2 cellular contexts compared by ENCODE assay signal in the genomic region with DNA sequence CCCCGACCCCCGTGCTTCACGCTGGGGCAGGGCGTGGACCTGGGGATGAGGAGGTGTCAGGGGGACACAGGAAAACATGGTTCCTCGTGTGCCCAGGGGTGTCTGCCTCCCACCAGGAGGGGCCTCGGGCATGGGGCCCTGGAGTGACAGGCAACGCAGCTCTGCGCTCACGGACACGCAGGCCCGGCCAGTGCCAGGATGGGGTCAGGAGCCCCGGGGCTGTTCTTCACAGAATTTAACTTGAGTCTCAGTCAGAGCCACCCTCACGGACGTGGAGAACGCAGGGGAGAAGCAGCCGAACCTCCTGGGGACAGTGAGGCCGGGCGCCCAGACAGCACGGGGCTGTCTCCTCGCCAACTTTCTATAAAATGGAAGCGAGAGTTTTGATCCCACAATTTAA.
TF ChIP-seq lines count a peak whose summit lies in the region.

No MANE protein-coding gene starts in this region.

TF ChIP-seq in SK-N-SH, 30 proteins besides CTCF, POLR2A, EP300 and RAD21 (continued from another document):
- no peak for TF ChIP-seq NFIC (IDR thresholded peaks at IDR 0.05; ENCODE audit: borderline replicate concordance)
- no peak for TF ChIP-seq RFX5 (IDR thresholded peaks at IDR 0.05; ENCODE audit: low read length)
- no peak for TF ChIP-seq JUND (IDR thresholded peaks at IDR 0.05)
- no peak for TF ChIP-seq MEF2A (IDR thresholded peaks at IDR 0.05; ENCODE audit: borderline replicate concordance, low read depth)
- TF ChIP-seq RCOR1 (IDR thresholded peaks at IDR 0.05; ENCODE audit: low read length), result no peak

TF ChIP-seq in SK-N-SH treated with all-trans-retinoic acid at 6 μM for 48 hours, 23 proteins besides CTCF, POLR2A, EP300 and RAD21 (continued from another document):
- TF ChIP-seq, protein P1, sequence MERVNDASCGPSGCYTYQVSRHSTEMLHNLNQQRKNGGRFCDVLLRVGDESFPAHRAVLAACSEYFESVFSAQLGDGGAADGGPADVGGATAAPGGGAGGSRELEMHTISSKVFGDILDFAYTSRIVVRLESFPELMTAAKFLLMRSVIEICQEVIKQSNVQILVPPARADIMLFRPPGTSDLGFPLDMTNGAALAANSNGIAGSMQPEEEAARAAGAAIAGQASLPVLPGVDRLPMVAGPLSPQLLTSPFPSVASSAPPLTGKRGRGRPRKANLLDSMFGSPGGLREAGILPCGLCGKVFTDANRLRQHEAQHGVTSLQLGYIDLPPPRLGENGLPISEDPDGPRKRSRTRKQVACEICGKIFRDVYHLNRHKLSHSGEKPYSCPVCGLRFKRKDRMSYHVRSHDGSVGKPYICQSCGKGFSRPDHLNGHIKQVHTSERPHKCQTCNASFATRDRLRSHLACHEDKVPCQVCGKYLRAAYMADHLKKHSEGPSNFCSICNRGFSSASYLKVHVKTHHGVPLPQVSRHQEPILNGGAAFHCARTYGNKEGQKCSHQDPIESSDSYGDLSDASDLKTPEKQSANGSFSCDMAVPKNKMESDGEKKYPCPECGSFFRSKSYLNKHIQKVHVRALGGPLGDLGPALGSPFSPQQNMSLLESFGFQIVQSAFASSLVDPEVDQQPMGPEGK (CRISPR knock-in tag; IDR thresholded peaks at IDR 0.05; ENCODE audit: borderline replicate concordance), result no peak
- TF ChIP-seq RARB (CRISPR knock-in tag; IDR thresholded peaks at IDR 0.05) (no peak), BACH2 (CRISPR knock-in tag; IDR thresholded peaks at IDR 0.05; ENCODE audit: borderline replicate concordance) (no peak), GLIS3 (CRISPR knock-in tag; IDR thresholded peaks at IDR 0.05) (no peak), SNAI2 (CRISPR knock-in tag; IDR thresholded peaks at IDR 0.05) (no peak)
